Comparison of ENCODE assay signal across 20 cellular contexts in the genomic region with DNA sequence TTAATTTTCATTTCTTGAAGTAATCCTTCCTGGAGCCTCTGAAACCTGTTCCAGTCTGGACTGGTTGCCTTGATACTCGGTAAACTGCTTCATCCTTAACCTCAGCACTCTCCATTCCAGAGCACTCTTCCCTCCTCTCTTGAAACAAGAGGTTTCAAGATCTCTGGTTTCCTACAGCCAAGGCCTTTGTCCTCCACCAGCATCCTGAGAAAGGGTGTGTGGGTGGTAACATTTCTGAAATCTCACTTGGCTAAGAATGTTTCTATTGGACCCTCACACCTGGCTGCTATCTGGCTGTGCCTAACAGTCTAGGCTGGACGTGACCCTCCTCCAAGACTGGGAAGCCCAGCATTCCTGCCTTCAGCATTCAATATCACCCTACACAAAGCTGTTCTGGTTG.
DNase-seq lines count a peak whose midpoint lies in the region; ATAC-seq lines count a peak whose summit lies in the region.
"Had no signal": no experiment of that assay in that cellular context is flagged by ENCODE, and none has a peak within 500 bp of the region (broad histone marks: within the 10 kb centered on the region; RNA-seq: fewer than 3 reads in every experiment).

No MANE protein-coding gene starts in this region.

- H3K4me1 Mint-ChIP-seq in T-helper 1 cell treated with Interleukin-12 subunit alpha and Interleukin-12 subunit beta and Interleukin-4 antibody, amounts not matched to agents 30 μg/mL and 1 μg/mL, for 36 hours (ENCODE audit: low read depth) = peaks cover 4% of the 10 kb centered on the region
- peaks cover 0 to 4% (median 3%) of the 10 kb centered on the region in 3 donors for H3K4me1 Mint-ChIP-seq in IgD-negative memory B cell
- peaks cover 7% of the 10 kb centered on the region for H3K4me1 Mint-ChIP-seq in central memory CD8-positive, alpha-beta T cell

- no peak overlapping the region for H2AK5ac ChIP-seq in neuronal stem cell (ENCODE audit: low read depth, low read length)

- no peak overlapping the region for H2BK5ac ChIP-seq in neuronal stem cell (ENCODE audit: low read length)

- peaks cover 0 to 6% of the 10 kb centered on the region in 2 donors for H3K4me1 ChIP-seq in neuronal stem cell (ENCODE audit: control insufficient read depth in 2 of 2, insufficient read depth in 1 of 2, low read depth in 1 of 2, low read length in 2 of 2)

- H3K9me3 ChIP-seq in neuronal stem cell (replicated peaks in 1 of 2; ENCODE audit: control insufficient read depth in 2 of 2, insufficient read depth in 1 of 2, low read depth in 1 of 2, low read length in 2 of 2) = peaks cover 0 to 4% of the 10 kb centered on the region in 2 donors
- H3K9me3 ChIP-seq: gastrocnemius medialis, left ventricle myocardium inferior had no signal

- H2AFZ ChIP-seq in neuronal stem cell (ENCODE audit: low read length) = no peak overlapping the region

- H3K79me1 ChIP-seq in neuronal stem cell (ENCODE audit: low read depth, low read length) = no peaks in the 10 kb centered on the region

- no peak overlapping the region for H3K4me3 ChIP-seq in neuronal stem cell (ENCODE audit: low read length in 2 of 2)
- H3K4me3 ChIP-seq: BLaER1, gastrocnemius medialis, left ventricle myocardium inferior had no signal

- H2BK12ac ChIP-seq in neuronal stem cell (ENCODE audit: low read length) = no peak overlapping the region

- no peak overlapping the region for H3K4ac ChIP-seq in neuronal stem cell (ENCODE audit: low read length)

- no peak overlapping the region for H3K4me3 Mint-ChIP-seq in T-helper 1 cell treated with Interleukin-12 subunit alpha and Interleukin-12 subunit beta and Interleukin-4 antibody, amounts not matched to agents 30 μg/mL and 1 μg/mL, for 36 hours
- peak overlapping the region in 1 of 4 donors; percentile 9 for H3K4me3 Mint-ChIP-seq in IgD-negative memory B cell
- no peak overlapping the region for H3K4me3 Mint-ChIP-seq in central memory CD8-positive, alpha-beta T cell
- H3K4me3 Mint-ChIP-seq: brain had no signal

- no peak overlapping the region for H2BK15ac ChIP-seq in neuronal stem cell (ENCODE audit: low read length)

- intact Hi-C loops in Right ventricle myocardium inferior (cut with DNase I) = no loop called here

- H3K36me3 ChIP-seq in neuronal stem cell (replicated peaks in 1 of 2; ENCODE audit: control insufficient read depth in 2 of 2, insufficient read depth in 2 of 2, low read length in 2 of 2) = peaks cover 7 to 50% of the 10 kb centered on the region in 2 donors

- H2BK120ac ChIP-seq in neuronal stem cell (ENCODE audit: low read depth, low read length) = no peak overlapping the region

- no peak overlapping the region for H3K14ac ChIP-seq in neuronal stem cell (ENCODE audit: low read length)

- H3K9ac ChIP-seq in neuronal stem cell (ENCODE audit: low read depth, low read length, poor library complexity) = no peak overlapping the region
- H3K9ac ChIP-seq: BLaER1 had no signal

- no CpG with 5 or more reads among the region's 2 CpGs for WGBS in neuronal stem cell (ENCODE audit: extremely low coverage in 2 of 2, insufficient read length in 2 of 2, insufficient replicate concordance in 1 of 2), 2 donors

- no peaks in the 10 kb centered on the region for H3K27me3 Mint-ChIP-seq in T-helper 1 cell treated with Interleukin-12 subunit alpha and Interleukin-12 subunit beta and Interleukin-4 antibody, amounts not matched to agents 30 μg/mL and 1 μg/mL, for 36 hours (ENCODE audit: low read depth)
- H3K27me3 Mint-ChIP-seq in IgD-negative memory B cell = no peaks in the 10 kb centered on the region
- no peaks in the 10 kb centered on the region for H3K27me3 Mint-ChIP-seq in central memory CD8-positive, alpha-beta T cell
- H3K27me3 Mint-ChIP-seq: brain had no signal

- H3K23ac ChIP-seq in neuronal stem cell (ENCODE audit: low read depth, low read length, poor library complexity) = no peak overlapping the region

- no peaks in the 10 kb centered on the region for H3K27me3 ChIP-seq in neuronal stem cell (ENCODE audit: control insufficient read depth in 3 of 3, insufficient read depth in 3 of 3, low read depth in 1 of 3, low read length in 3 of 3)
- H3K27me3 ChIP-seq: BLaER1, gastrocnemius medialis had no signal

- peak overlapping the region; percentile 13 for H3K27ac Mint-ChIP-seq in T-helper 1 cell treated with Interleukin-12 subunit alpha and Interleukin-12 subunit beta and Interleukin-4 antibody, amounts not matched to agents 30 μg/mL and 1 μg/mL, for 36 hours
- H3K27ac Mint-ChIP-seq in IgD-negative memory B cell = peak overlapping the region; percentile 28 to 87 (median 81)
- peak overlapping the region; percentile 79 for H3K27ac Mint-ChIP-seq in central memory CD8-positive, alpha-beta T cell (ENCODE audit: low read depth)

- ATAC-seq in central memory CD8-positive, alpha-beta T cell (replicated peaks; ENCODE audit: extremely low read depth, poor library complexity, severe bottlenecking) = no peak
- ATAC-seq in Right ventricle myocardium inferior = no peak
- ATAC-seq: gastrocnemius medialis had no signal

- DNase-seq in T-helper 1 cell (no peak), neuronal stem cell (ENCODE audit: low spot score) (no peak), Right ventricle myocardium inferior (ENCODE audit: missing footprints) (no peak), mucosa of gallbladder (ENCODE audit: low spot score) (no peak), SIG-M5 (lab: John Stamatoyannopoulos, UW) (no peak)
- DNase-seq in central memory CD8-positive, alpha-beta T cell (ENCODE audit: low spot score in 2 of 2) = no peak
- DNase-seq: activated gamma-delta T cell treated with Interleukin-2 at 50 U/mL for 16 hours; gastrocnemius medialis; left ventricle myocardium inferior; NCI-H1436 treated with DMSO at 0.1 percent for 48 hours; NCI-H345; small intestine; stimulated activated CD4-positive, alpha-beta T cell treated with anti-CD3 and anti-CD28 coated beads, Interleukin-4, amount 100 ng/mL, for 4 hours; stimulated activated CD8-positive, alpha-beta memory T cell treated with anti-CD3 and anti-CD28 coated beads, Interleukin-4, amount 100 ng/mL, for 48 hours had no signal

- H3K9me3 Mint-ChIP-seq in T-helper 1 cell treated with Interleukin-12 subunit alpha and Interleukin-12 subunit beta and Interleukin-4 antibody, amounts not matched to agents 30 μg/mL and 1 μg/mL, for 36 hours = no peaks in the 10 kb centered on the region
- no peaks in the 10 kb centered on the region for H3K9me3 Mint-ChIP-seq in IgD-negative memory B cell
- no peaks in the 10 kb centered on the region for H3K9me3 Mint-ChIP-seq in central memory CD8-positive, alpha-beta T cell
- H3K9me3 Mint-ChIP-seq: brain had no signal

- H3K36me3 Mint-ChIP-seq in T-helper 1 cell treated with Interleukin-12 subunit alpha and Interleukin-12 subunit beta and Interleukin-4 antibody, amounts not matched to agents 30 μg/mL and 1 μg/mL, for 36 hours (ENCODE audit: low read depth) = peaks cover 60% of the 10 kb centered on the region
- H3K36me3 Mint-ChIP-seq in IgD-negative memory B cell = peaks cover 4% of the 10 kb centered on the region
- H3K36me3 Mint-ChIP-seq in central memory CD8-positive, alpha-beta T cell (ENCODE audit: insufficient read depth) = peaks cover 78% of the 10 kb centered on the region

- no peak overlapping the region for H3K4me2 ChIP-seq in neuronal stem cell (ENCODE audit: insufficient read depth, low read length, poor library complexity, severe bottlenecking)
- H3K4me2 ChIP-seq: BLaER1 had no signal

- H3K18ac ChIP-seq in neuronal stem cell (ENCODE audit: low read length) = peak overlapping the region; percentile 12

- H3K27ac ChIP-seq in neuronal stem cell (replicated peaks; ENCODE audit: low read length) = no peak overlapping the region
- H3K27ac ChIP-seq: 22Rv1, BLaER1, left ventricle myocardium inferior, VCaP had no signal

- no peak overlapping the region for H4K8ac ChIP-seq in neuronal stem cell (ENCODE audit: low read depth, low read length)

- H4K91ac ChIP-seq in neuronal stem cell (ENCODE audit: low read depth, low read length, poor library complexity) = no peak overlapping the region

Comparison
In these comparisons a context has a peak if more than half of its experiments do, and no peak if none do; other contexts are left out.
1. H3K27ac Mint-ChIP-seq: peak in every context shown above with its lines; median percentile 81 in IgD-negative memory B cell; 79 in central memory CD8-positive, alpha-beta T cell; 13 in T-helper 1 cell treated with Interleukin-12 subunit alpha and Interleukin-12 subunit beta and Interleukin-4 antibody, amounts not matched to agents 30 μg/mL and 1 μg/mL, for 36 hours.